In the genomic region with DNA sequence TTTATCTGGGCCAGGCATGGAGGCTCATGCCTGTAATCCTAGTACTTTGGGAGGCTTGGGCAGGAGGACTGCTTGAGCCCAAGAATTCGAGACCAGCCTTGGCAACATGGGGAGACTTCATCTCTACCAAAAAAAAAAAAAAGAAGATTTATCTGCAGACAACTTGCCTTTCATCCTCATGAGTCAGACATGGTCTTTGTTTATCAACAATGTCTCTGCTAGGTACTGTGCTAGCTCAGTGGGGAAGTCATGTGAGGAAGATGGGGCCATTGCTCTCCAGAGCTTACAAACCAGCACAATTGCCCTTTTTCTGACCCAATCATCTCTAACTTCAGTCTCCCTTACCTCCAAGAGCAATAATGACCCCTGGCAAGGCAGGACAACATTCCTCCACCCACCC, we compare ENCODE assay signal across 2 cellular contexts.
TF ChIP-seq lines count a peak whose summit lies in the region.

No MANE protein-coding gene starts in this region.

TF ChIP-seq in SK-N-SH, 30 proteins besides CTCF, POLR2A, EP300 and RAD21 (continued from another document):
- TF ChIP-seq ZBTB33 (IDR thresholded peaks at IDR 0.05; ENCODE audit: borderline replicate concordance, low read depth): no peak
- no peak for TF ChIP-seq SIN3A (IDR thresholded peaks at IDR 0.05; ENCODE audit: borderline replicate concordance, low read depth, low read length)

TF ChIP-seq in SK-N-SH treated with all-trans-retinoic acid at 6 μM for 48 hours, 23 proteins besides CTCF, POLR2A, EP300 and RAD21 (continued from another document):
- no peak for TF ChIP-seq BACH2 (CRISPR knock-in tag; IDR thresholded peaks at IDR 0.05; ENCODE audit: borderline replicate concordance)
- TF ChIP-seq, protein P1, sequence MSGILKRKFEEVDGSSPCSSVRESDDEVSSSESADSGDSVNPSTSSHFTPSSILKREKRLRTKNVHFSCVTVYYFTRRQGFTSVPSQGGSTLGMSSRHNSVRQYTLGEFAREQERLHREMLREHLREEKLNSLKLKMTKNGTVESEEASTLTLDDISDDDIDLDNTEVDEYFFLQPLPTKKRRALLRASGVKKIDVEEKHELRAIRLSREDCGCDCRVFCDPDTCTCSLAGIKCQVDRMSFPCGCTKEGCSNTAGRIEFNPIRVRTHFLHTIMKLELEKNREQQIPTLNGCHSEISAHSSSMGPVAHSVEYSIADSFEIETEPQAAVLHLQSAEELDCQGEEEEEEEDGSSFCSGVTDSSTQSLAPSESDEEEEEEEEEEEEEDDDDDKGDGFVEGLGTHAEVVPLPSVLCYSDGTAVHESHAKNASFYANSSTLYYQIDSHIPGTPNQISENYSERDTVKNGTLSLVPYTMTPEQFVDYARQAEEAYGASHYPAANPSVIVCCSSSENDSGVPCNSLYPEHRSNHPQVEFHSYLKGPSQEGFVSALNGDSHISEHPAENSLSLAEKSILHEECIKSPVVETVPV (CRISPR knock-in tag; IDR thresholded peaks at IDR 0.05): no peak
- no peak for TF ChIP-seq SNAI2 (CRISPR knock-in tag; IDR thresholded peaks at IDR 0.05)
- TF ChIP-seq ESRRG (CRISPR knock-in tag; IDR thresholded peaks at IDR 0.05): no peak
- TF ChIP-seq ARNTL (CRISPR knock-in tag; IDR thresholded peaks at IDR 0.05; ENCODE audit: borderline replicate concordance, low read depth): no peak
- TF ChIP-seq POU6F1 (CRISPR knock-in tag; IDR thresholded peaks at IDR 0.05; ENCODE audit: borderline replicate concordance, low read depth): no peak
- no peak for TF ChIP-seq ZC3H10 (CRISPR knock-in tag; IDR thresholded peaks at IDR 0.05)
- TF ChIP-seq, protein P2, sequence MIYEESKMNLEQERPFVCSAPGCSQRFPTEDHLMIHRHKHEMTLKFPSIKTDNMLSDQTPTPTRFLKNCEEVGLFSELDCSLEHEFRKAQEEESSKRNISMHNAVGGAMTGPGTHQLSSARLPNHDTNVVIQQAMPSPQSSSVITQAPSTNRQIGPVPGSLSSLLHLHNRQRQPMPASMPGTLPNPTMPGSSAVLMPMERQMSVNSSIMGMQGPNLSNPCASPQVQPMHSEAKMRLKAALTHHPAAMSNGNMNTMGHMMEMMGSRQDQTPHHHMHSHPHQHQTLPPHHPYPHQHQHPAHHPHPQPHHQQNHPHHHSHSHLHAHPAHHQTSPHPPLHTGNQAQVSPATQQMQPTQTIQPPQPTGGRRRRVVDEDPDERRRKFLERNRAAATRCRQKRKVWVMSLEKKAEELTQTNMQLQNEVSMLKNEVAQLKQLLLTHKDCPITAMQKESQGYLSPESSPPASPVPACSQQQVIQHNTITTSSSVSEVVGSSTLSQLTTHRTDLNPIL (CRISPR knock-in tag; IDR thresholded peaks at IDR 0.05; ENCODE audit: low read depth): no peak
- no peak for TF ChIP-seq ZFP30 (CRISPR knock-in tag; IDR thresholded peaks at IDR 0.05)
- no peak for TF ChIP-seq ZFP3 (CRISPR knock-in tag; IDR thresholded peaks at IDR 0.05)
- TF ChIP-seq TOX (CRISPR knock-in tag; IDR thresholded peaks at IDR 0.05; ENCODE audit: borderline replicate concordance): no peak
- TF ChIP-seq PPARA (CRISPR knock-in tag; IDR thresholded peaks at IDR 0.05; ENCODE audit: borderline replicate concordance): no peak
- TF ChIP-seq ISL1 (CRISPR knock-in tag; IDR thresholded peaks at IDR 0.05): no peak
- no peak for TF ChIP-seq RARB (CRISPR knock-in tag; IDR thresholded peaks at IDR 0.05)
- no peak for TF ChIP-seq ZNF565 (CRISPR knock-in tag; conservative IDR thresholded peaks at IDR 0.05; ENCODE audit: low read depth)
